Comparison of ENCODE assay signal across 1 cellular context in genomic region chr13:101155920-101156319, GRCh38.
TF ChIP-seq lines count a peak whose summit lies in the region.

No MANE protein-coding gene starts in this region.

TF ChIP-seq in GM23338, 12 proteins besides CTCF, POLR2A, EP300 and RAD21 (continued from another document):
- TF ChIP-seq ZNF462 (CRISPR knock-in tag; IDR thresholded peaks at IDR 0.05) (no peak), EZH2phosphoT487 (IDR thresholded peaks at IDR 0.05; ENCODE audit: unreplicated experiment) (no peak)
